Comparison of ENCODE assay signal across 1 cellular context in genomic region chr11:111299111-111300026, GRCh38.
TF ChIP-seq lines count a peak whose summit lies in the region.

No MANE protein-coding gene starts in this region.

TF ChIP-seq in GM12878, 131 proteins besides CTCF, POLR2A, EP300 and RAD21 (continued from another document):
- TF ChIP-seq E2F8 (IDR thresholded peaks at IDR 0.05; ENCODE audit: low read depth, partially characterized antibody): no peak
